ENCODE assay signal across 36 cellular contexts in the genomic region with DNA sequence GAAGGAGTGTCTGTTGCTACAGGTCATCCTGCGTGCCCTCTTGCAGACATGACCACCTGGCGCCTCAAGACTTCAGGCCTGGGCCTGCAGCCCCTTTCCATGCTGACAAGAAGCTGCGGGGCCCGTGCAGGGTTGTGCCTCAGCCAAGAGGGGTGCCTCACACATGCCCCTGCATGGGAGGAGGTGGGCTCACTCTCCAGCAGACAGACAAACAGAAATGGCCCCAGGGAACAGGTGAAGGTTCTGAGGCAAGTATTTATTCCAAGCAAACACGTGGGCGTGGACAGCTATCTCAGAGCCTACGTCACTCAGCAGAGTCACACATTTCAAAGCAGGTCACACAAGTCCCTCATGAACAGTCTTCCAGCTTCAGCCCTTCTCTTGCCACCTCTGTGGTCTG. TPM values are rescaled to one million over a fixed set of nuclear protein-coding genes. Genes with fewer than 3 reads are reported as not detected.
DNase-seq lines count a peak whose midpoint lies in the region; ATAC-seq, FAIRE-seq and TF ChIP-seq lines count a peak whose summit lies in the region.
"Had no signal": no experiment of that assay in that cellular context is flagged by ENCODE, and none has a peak within 500 bp of the region (broad histone marks: within the 10 kb centered on the region; RNA-seq: fewer than 3 reads in every experiment).

No MANE protein-coding gene starts in this region.

- H3K4me2 ChIP-seq in BLaER1 treated with 17β-estradiol and CSF1 and Interleukin-3, amounts not matched to agents 10 nM and 100 nM = peak overlapping the region in 7 of 11 experiments; percentile 32 to 87 (median 80); a peak in 11 of 22 replicates
- H3K4me2 ChIP-seq: GM23338, KMS-11, PC-9 had no signal

- H3K4me3 ChIP-seq in BLaER1 treated with 17β-estradiol and CSF1 and Interleukin-3, amounts not matched to agents 10 nM and 100 nM = no peak overlapping the region
- H3K4me3 ChIP-seq in iPS-15b (ENCODE audit: low read depth, low read length) = no peak overlapping the region
- H3K4me3 ChIP-seq in pancreas = no peak overlapping the region
- H3K4me3 ChIP-seq: GM23338, left lung, PC-9, SJCRH30, tibial artery had no signal

- peaks cover 3 to 16% (median 12%) of the 10 kb centered on the region in 11 experiments; a peak in 18 of 22 replicates for H3K27me3 ChIP-seq in BLaER1 treated with 17β-estradiol and CSF1 and Interleukin-3, amounts not matched to agents 10 nM and 100 nM
- H3K27me3 ChIP-seq in iPS-15b (ENCODE audit: control insufficient read depth, insufficient read depth, low read length) (peaks cover 10% of the 10 kb centered on the region), pancreas (no peaks in the 10 kb centered on the region)
- H3K27me3 ChIP-seq: brain microvascular endothelial cell, left lung, SJCRH30, tibial artery had no signal

- H3K4me1 ChIP-seq in BLaER1 treated with 17β-estradiol and CSF1 and Interleukin-3, amounts not matched to agents 10 nM and 100 nM = peaks cover 2 to 50% (median 43%) of the 10 kb centered on the region in 10 experiments; a peak in 19 of 20 replicates
- H3K4me1 ChIP-seq in iPS-15b (ENCODE audit: control insufficient read depth, insufficient read depth, low read length) (no peaks in the 10 kb centered on the region), pancreas (peaks cover 0 to 16% (median 6%) of the 10 kb centered on the region in 3 donors)

- peaks cover 0 to 53% (median 34%) of the 10 kb centered on the region in 11 experiments; a peak in 14 of 22 replicates for H4K20me1 ChIP-seq in BLaER1 treated with 17β-estradiol and CSF1 and Interleukin-3, amounts not matched to agents 10 nM and 100 nM

- peaks cover 0 to 4% (median 0%) of the 10 kb centered on the region in 11 experiments; a peak in 2 of 22 replicates for H3K9me3 ChIP-seq in BLaER1 treated with 17β-estradiol and CSF1 and Interleukin-3, amounts not matched to agents 10 nM and 100 nM (replicated peaks in 1 of 11)
- no peaks in the 10 kb centered on the region for H3K9me3 ChIP-seq in iPS-15b (ENCODE audit: control insufficient read depth, insufficient read depth, low read length)
- no peaks in the 10 kb centered on the region for H3K9me3 ChIP-seq in pancreas
- H3K9me3 ChIP-seq: left lung, SJCRH30, tibial artery had no signal

- 68 to 69% methylated on average over 7 of the region's 7 CpGs for WGBS in pancreas, 2 donors

- intact Hi-C loops in pancreas (cut with DNase I) = no loop called here

- no peak overlapping the region for H3K9ac ChIP-seq in BLaER1 treated with 17β-estradiol and CSF1 and Interleukin-3, amounts not matched to agents 10 nM and 100 nM
- H3K9ac ChIP-seq in iPS-15b (ENCODE audit: low read depth, low read length) = peak overlapping the region; percentile 37
- H3K9ac ChIP-seq: KMS-11 had no signal

- no peak for FAIRE-seq in pancreas (lab: Jason Lieb, UNC)

- peak; percentile 12 to 36 for DNase-seq in SHP77 (lab: John Stamatoyannopoulos, UW)
- DNase-seq in pancreas = peak in 3 of 6 donors; percentile 46 to 50 (median 50)
- DNase-seq in NCI-H1694 treated with DMSO at 0.1 percent for 48 hours (lab: John Stamatoyannopoulos, UW) = no peak
- no peak for DNase-seq in effector CD8-positive, alpha-beta T cell (lab: John Stamatoyannopoulos, UW)
- DNase-seq in NCI-H1105 (lab: John Stamatoyannopoulos, UW) = no peak
- no peak for DNase-seq in CD1c-positive myeloid dendritic cell (ENCODE audit: extremely low spot score)
- DNase-seq: activated CD4-positive, alpha-beta T cell treated with anti-CD3 and anti-CD28 coated beads for 36 hours; activated CD8-positive, alpha-beta T cell treated with anti-CD3 and anti-CD28 coated beads, Interleukin-2, amount 10 ng/mL, durations not matched to agents 7 days and 5 days; activated naive CD4-positive, alpha-beta T cell treated with anti-CD3 and anti-CD28 coated beads, Interleukin-2, amount 50 U/mL, for 16 hours; brain microvascular endothelial cell; DND-41; effector CD4-positive, alpha-beta T cell; GF-D8; HFFc6; left lung; mesenchymal stem cell; MM.1S; NCI-H1417 treated with DMSO at 0.1 percent for 48 hours; NCI-H226; NCI-H526 treated with DMSO at 0.1 percent for 48 hours; PC-9; SJCRH30; stimulated activated CD4-positive, alpha-beta T cell treated with anti-CD3 and anti-CD28 coated beads, Interleukin-4, amount 100 ng/mL, for 24 hours; T1000; tibial artery had no signal

- H3K36me3 ChIP-seq in BLaER1 treated with 17β-estradiol and CSF1 and Interleukin-3, amounts not matched to agents 10 nM and 100 nM = peaks cover 42 to 69% (median 59%) of the 10 kb centered on the region in 11 experiments
- peaks cover 33% of the 10 kb centered on the region for H3K36me3 ChIP-seq in iPS-15b (ENCODE audit: control insufficient read depth, insufficient read depth, low read length)
- H3K36me3 ChIP-seq in pancreas = peaks cover 0 to 16% (median 0%) of the 10 kb centered on the region in 3 donors
- H3K36me3 ChIP-seq: brain microvascular endothelial cell had no signal

- H3K27ac ChIP-seq in BLaER1 treated with 17β-estradiol and CSF1 and Interleukin-3, amounts not matched to agents 10 nM and 100 nM = no peak overlapping the region
- H3K27ac ChIP-seq in pancreas = peak overlapping the region in 3 of 4 donors; percentile 2 to 39 (median 16)
- H3K27ac ChIP-seq: brain microvascular endothelial cell, epithelial cell of prostate, HL-60, KMS-11, left lung, PC-9, tibial artery, VCaP had no signal

- TF ChIP-seq CTCF in pancreas (IDR thresholded peaks at IDR 0.05) = no peak

- peak; percentile 51 to 80 (median 70) for ATAC-seq in pancreas
- ATAC-seq: activated CD4-positive, alpha-beta T cell treated with anti-CD3 and anti-CD28 coated beads for 36 hours; activated CD8-positive, alpha-beta T cell treated with anti-CD3 and anti-CD28 coated beads, Interleukin-2, amount 10 ng/mL, durations not matched to agents 7 days and 5 days; GM23338; left lung; sciatic nerve had no signal

RNA-seq across cellular contexts. Expression of a gene that starts 5.9 kb away (rescaled TPM):
- under 1 TPM in 1 of 6 donors, not detected in 5; 0.63 TPM for total RNA-seq in pancreas
- polyA plus RNA-seq in pancreas = under 1 TPM; 0.45 to 0.80 TPM
- total RNA-seq: activated CD8-positive, alpha-beta T cell treated with anti-CD3 and anti-CD28 coated beads, Interleukin-2, amount 10 ng/mL, durations not matched to agents 7 days and 5 days; chondrocyte; GM23338; HFFc6; left lung; neural crest cell; PC-9; sciatic nerve; SJCRH30 had no signal
- polyA plus RNA-seq: BJ, GM23338 had no signal

RNA-seq across cellular contexts. Expression of a gene that starts 9.6 kb away (rescaled TPM):
- total RNA-seq in pancreas = 10 to 100 TPM in 3 of 6 donors, 1 to 10 TPM in 3; 7.2 to 26.8 (median 10.1) TPM
- polyA plus RNA-seq in pancreas = 10 to 100 TPM; 59.7 to 87.0 TPM

RNA-seq across cellular contexts. Expression of a gene that starts 14.0 kb away (rescaled TPM):
- 10 to 100 TPM; 20.4 to 55.5 (median 28.3) TPM for total RNA-seq in pancreas
- 100 to 1,000 TPM; 236 to 283 TPM for polyA plus RNA-seq in pancreas

RNA-seq across cellular contexts. Expression of a gene that starts 22.9 kb away (rescaled TPM):
- 1 to 10 TPM in 1 of 6 donors, under 1 TPM in 5; 0.03 to 2.1 (median 0.12) TPM for total RNA-seq in pancreas
- polyA plus RNA-seq in pancreas = under 1 TPM in 1 of 2 donors, not detected in 1; 0.15 TPM
- total RNA-seq: GM23338 had no signal
- polyA plus RNA-seq: GM23338 had no signal

RNA-seq across cellular contexts. Expression of a gene that starts 32.0 kb away (rescaled TPM):
- 1 to 10 TPM; 1.4 to 3.0 (median 2.3) TPM for total RNA-seq in pancreas
- polyA plus RNA-seq in pancreas = 10 to 100 TPM in 1 of 2 donors, 1 to 10 TPM in 1; 3.3 to 10.0 TPM

Comparison
In these comparisons a context has a peak if more than half of its experiments do, and no peak if none do; other contexts are left out.
1. H3K27ac ChIP-seq: peak in pancreas (3 of 4); none in BLaER1 treated with 17β-estradiol and CSF1 and Interleukin-3, amounts not matched to agents 10 nM and 100 nM (0 of 11).
2. DNase-seq: peak in SHP77 (2 of 2); none in NCI-H1694 treated with DMSO at 0.1 percent for 48 hours (single experiment), effector CD8-positive, alpha-beta T cell (single experiment), NCI-H1105 (single experiment) and CD1c-positive myeloid dendritic cell (single experiment).